ENCODE assay signal across 9 cellular contexts in the genomic region with DNA sequence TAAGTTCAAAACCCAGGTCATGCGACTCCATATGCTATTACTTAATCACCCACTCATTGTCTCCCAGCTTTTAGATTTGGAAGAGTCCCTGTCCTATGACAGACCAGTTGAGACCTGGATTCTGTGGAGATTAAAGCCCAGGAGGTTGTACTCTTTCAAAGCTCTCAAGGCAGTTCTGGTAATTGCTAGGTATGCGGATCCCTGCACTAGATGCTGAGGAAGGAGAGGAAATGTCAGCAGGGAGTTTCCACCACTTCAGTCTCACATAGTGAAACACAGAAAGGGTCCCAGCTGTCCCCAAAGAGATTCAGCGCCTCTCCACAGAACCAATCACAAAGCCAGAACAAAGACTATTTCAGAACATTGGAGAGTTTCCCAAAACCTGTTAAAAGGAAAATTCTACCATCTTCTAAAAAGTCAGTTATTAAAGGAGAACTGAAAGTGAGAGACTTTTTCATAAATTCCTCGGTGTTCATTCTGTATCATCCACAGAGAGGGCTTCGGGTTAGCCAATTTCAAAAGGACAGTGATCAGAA. TPM values are rescaled to one million over a fixed set of nuclear protein-coding genes. Genes with fewer than 3 reads are reported as not detected.
DNase-seq lines count a peak whose midpoint lies in the region; ATAC-seq, FAIRE-seq and TF ChIP-seq lines count a peak whose summit lies in the region.
"Had no signal": no experiment of that assay in that cellular context is flagged by ENCODE, and none has a peak within 500 bp of the region (broad histone marks: within the 10 kb centered on the region; RNA-seq: fewer than 3 reads in every experiment).

No MANE protein-coding gene starts in this region.

- 0% methylated on average over 5 of the region's 5 CpGs for WGBS in GM12878 (ENCODE audit: insufficient coverage, insufficient replicate concordance, low lambda C conversion rate, missing lambda C conversion rate)

- intact Hi-C loops in GM12878 (cut with micrococcal nuclease; ENCODE audit: unreplicated experiment) (loop anchor here (1.0 to 5.0 kb wide), 6 partner anchors 53 to 311 kb away; a partner anchor contains a TSS), ascending aorta (cut with DNase I) (loop anchor here (5.0 kb wide), 1 partner anchor 41 kb away; no protein-coding TSS in a partner anchor)

- TF ChIP-seq RAD21 in GM12878 (IDR thresholded peaks at IDR 0.05; ENCODE audit: insufficient read depth, low read depth, low read length), result 0 out of 2 replicates have a peak, but pooled peaks have one; percentile 11

- H3K4me3 ChIP-seq in GM12878 (peak overlapping the region; percentile 58), ascending aorta (no peak overlapping the region)

- SMC1A ChIA-PET in GM12878 (lab: Charles Lee; ENCODE audit: uncharacterized antibody, unreplicated experiment), result interaction anchor here (0.7 to 3.8 kb wide), 34 partner anchors 9 to 156 kb away, joined by 3 to 48 read pairs (median 4); no protein-coding TSS in a partner anchor

- TF ChIP-seq EP300 in GM12878 (IDR thresholded peaks at IDR 0.05; ENCODE audit: borderline replicate concordance in 1 of 2, control insufficient read depth in 1 of 2, low read depth in 2 of 2, low read length in 2 of 2), result peak; percentile 63 to 72; a peak in 2 of 4 replicates

- POLR2A ChIA-PET in GM10248 (lab: Yijun Ruan, JAX), result no interaction called here
- POLR2A ChIA-PET in GM12878 (lab: Charles Lee), result interaction anchor here (0.5 to 2.7 kb wide), 16 partner anchors 16 to 156 kb away, joined by 3 to 31 read pairs (median 4); a partner anchor contains a TSS

- no peak for TF ChIP-seq CTCF in GM10248 (IDR thresholded peaks at IDR 0.05; ENCODE audit: control extremely low read depth, extremely low read depth, low read depth, missing control alignments)
- no peak for TF ChIP-seq CTCF in GM12878 (IDR thresholded peaks at IDR 0.05 in 2 of 3, conservative IDR thresholded peaks at IDR 0.05 in 1 of 3; ENCODE audit: control insufficient read depth in 2 of 3, extremely low read depth in 1 of 3, insufficient read depth in 1 of 3, low read depth in 3 of 3, low read length in 3 of 3)
- no peak for TF ChIP-seq CTCF in ascending aorta (IDR thresholded peaks at IDR 0.05)

- H3K27ac ChIP-seq in GM12878 (ENCODE audit: control insufficient read depth, insufficient read depth) (peak overlapping the region; percentile 95), ascending aorta (no peak overlapping the region)

- H3K4me2 ChIP-seq in GM12878 (ENCODE audit: control insufficient read depth, insufficient read depth), result peak overlapping the region; percentile 56

- peaks cover 51% of the 10 kb centered on the region for H3K79me2 ChIP-seq in GM12878 (ENCODE audit: control insufficient read depth, insufficient read depth, low read length)

- H3K9me3 ChIP-seq in GM12878 (replicated peaks; ENCODE audit: control insufficient read depth, insufficient read depth, low read length) (peaks cover 7% of the 10 kb centered on the region), ascending aorta (peaks cover 0 to 6% of the 10 kb centered on the region in 2 donors)

- peaks cover 69% of the 10 kb centered on the region for H3K4me1 ChIP-seq in GM12878 (ENCODE audit: control insufficient read depth, insufficient read depth, low read length)
- H3K4me1 ChIP-seq in ascending aorta, result no peaks in the 10 kb centered on the region

- H3K9ac ChIP-seq in GM12878 (ENCODE audit: control insufficient read depth, insufficient read depth, low read length), result peak overlapping the region; percentile 67

- H2AFZ ChIP-seq in GM12878 (ENCODE audit: control insufficient read depth, low read depth, low read length), result peak overlapping the region; percentile 25; the same call in 1 of the 2 replicates

- ATAC-seq in GM19463 (IDR thresholded peaks at IDR 0.05; ENCODE audit: unreplicated experiment), result peak; percentile 60
- peak; percentile 46 for ATAC-seq in HG03196 (IDR thresholded peaks at IDR 0.05; ENCODE audit: unreplicated experiment)
- peak; percentile 82 for ATAC-seq in GM12878

- H3K27me3 ChIP-seq in GM12878 (replicated peaks in 1 of 2; ENCODE audit: control insufficient read depth in 2 of 2, insufficient read depth in 2 of 2, low read length in 1 of 2), result no peaks in the 10 kb centered on the region
- no peaks in the 10 kb centered on the region for H3K27me3 ChIP-seq in ascending aorta

- FAIRE-seq in GM12878 (lab: Jason Lieb, UNC), result peak; percentile 82

- no peaks in the 10 kb centered on the region for H4K20me1 ChIP-seq in GM12878 (ENCODE audit: control insufficient read depth, insufficient read depth)

- CTCF ChIA-PET in GM10248 (lab: Yijun Ruan, JAX) (interaction anchor here (0.6 to 1.9 kb wide), 12 partner anchors 9 to 156 kb away, joined by 3 to 8 read pairs (median 3); no protein-coding TSS in a partner anchor), GM12878 (lab: Yijun Ruan, JAX) (interaction anchor here (0.7 to 2.8 kb wide), 16 partner anchors 8 to 157 kb away, joined by 3 to 11 read pairs (median 4); no protein-coding TSS in a partner anchor)

- BruUV-seq in GM12878 (replicated peaks; lab: Mats Ljungman, UMichigan), result no TSS peak

- RAD21 ChIA-PET in GM12878 (lab: Charles Lee; ENCODE audit: unreplicated experiment), result interaction anchor here (0.6 to 3.5 kb wide), 27 partner anchors 24 to 155 kb away, joined by 3 to 51 read pairs (median 5); a partner anchor contains a TSS

- TF ChIP-seq POLR2A in GM12878 (IDR thresholded peaks at IDR 0.05; ENCODE audit: low read depth, low read length), result no peak

- in situ Hi-C loops in GM12878 (cut with MboI), result no loop called here

- peak; percentile 49 for DNase-seq in GM10248 (ENCODE audit: extremely low spot score)
- DNase-seq in GM12878 (ENCODE audit: low read depth, low spot score), result peak; percentile 82
- DNase-seq in amniotic stem cell (lab: John Stamatoyannopoulos, UW), result no peak
- DNase-seq in AG08395 (ENCODE audit: low spot score), result no peak
- DNase-seq in ascending aorta (ENCODE audit: low spot score in 2 of 2), result no peak
- no peak for DNase-seq in activated CD8-positive, alpha-beta memory T cell treated with anti-CD3 and anti-CD28 coated beads, Interleukin-2, amount 50 U/mL, for 48 hours
- DNase-seq: NCI-H510A had no signal

- H3K36me3 ChIP-seq in GM12878 (ENCODE audit: control insufficient read depth in 2 of 2, insufficient read depth in 2 of 2, low read length in 1 of 2) (peaks cover 17 to 39% of the 10 kb centered on the region in 2 experiments), ascending aorta (peaks cover 20 to 48% of the 10 kb centered on the region in 2 donors)

TF ChIP-seq in GM12878, 131 proteins besides CTCF, POLR2A, EP300 and RAD21 (continues in another document):
- TF ChIP-seq, protein P1, sequence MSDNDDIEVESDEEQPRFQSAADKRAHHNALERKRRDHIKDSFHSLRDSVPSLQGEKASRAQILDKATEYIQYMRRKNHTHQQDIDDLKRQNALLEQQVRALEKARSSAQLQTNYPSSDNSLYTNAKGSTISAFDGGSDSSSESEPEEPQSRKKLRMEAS (IDR thresholded peaks at IDR 0.05; ENCODE audit: low read depth, low read length), result no peak
- TF ChIP-seq RBBP5 (conservative IDR thresholded peaks at IDR 0.05) (no peak), EGR1 (IDR thresholded peaks at IDR 0.05; ENCODE audit: borderline replicate concordance in 1 of 2, low read depth in 2 of 2, low read length in 2 of 2) (no peak), TCF12 (IDR thresholded peaks at IDR 0.05; ENCODE audit: low read depth, low read length) (peak; percentile 73), WRNIP1 (IDR thresholded peaks at IDR 0.05; ENCODE audit: borderline replicate concordance, low read depth, low read length) (no peak), ZNF24 (IDR thresholded peaks at IDR 0.05) (no peak), NR2C1 (IDR thresholded peaks at IDR 0.05) (no peak), RB1 (IDR thresholded peaks at IDR 0.05; ENCODE audit: borderline replicate concordance) (no peak), CHD2 (IDR thresholded peaks at IDR 0.05; ENCODE audit: borderline replicate concordance, low read depth, low read length) (no peak), GABPA (IDR thresholded peaks at IDR 0.05; ENCODE audit: low read depth) (no peak), CEBPB (IDR thresholded peaks at IDR 0.05; ENCODE audit: borderline replicate concordance in 1 of 2, low read depth in 2 of 2, low read length in 2 of 2) (peak in 1 of 2 experiments; percentile 24; a peak in 1 of 4 replicates), SIN3A (IDR thresholded peaks at IDR 0.05; ENCODE audit: low read depth, low read length) (no peak), ZZZ3 (IDR thresholded peaks at IDR 0.05; ENCODE audit: control insufficient read depth, insufficient read length, low read depth) (no peak), ESRRA (IDR thresholded peaks at IDR 0.05; ENCODE audit: low read length) (no peak)
- TF ChIP-seq, protein P2, sequence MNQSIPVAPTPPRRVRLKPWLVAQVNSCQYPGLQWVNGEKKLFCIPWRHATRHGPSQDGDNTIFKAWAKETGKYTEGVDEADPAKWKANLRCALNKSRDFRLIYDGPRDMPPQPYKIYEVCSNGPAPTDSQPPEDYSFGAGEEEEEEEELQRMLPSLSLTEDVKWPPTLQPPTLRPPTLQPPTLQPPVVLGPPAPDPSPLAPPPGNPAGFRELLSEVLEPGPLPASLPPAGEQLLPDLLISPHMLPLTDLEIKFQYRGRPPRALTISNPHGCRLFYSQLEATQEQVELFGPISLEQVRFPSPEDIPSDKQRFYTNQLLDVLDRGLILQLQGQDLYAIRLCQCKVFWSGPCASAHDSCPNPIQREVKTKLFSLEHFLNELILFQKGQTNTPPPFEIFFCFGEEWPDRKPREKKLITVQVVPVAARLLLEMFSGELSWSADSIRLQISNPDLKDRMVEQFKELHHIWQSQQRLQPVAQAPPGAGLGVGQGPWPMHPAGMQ (IDR thresholded peaks at IDR 0.05; ENCODE audit: borderline replicate concordance), result no peak

RNA-seq across cellular contexts. Expression of a gene that starts 53.4 kb away (rescaled TPM):
- 70.0 and 78.5 TPM in 2 replicates for total RNA-seq in GM12878 (2013; cell fraction: nucleolus; rRNA removed)
- total RNA-seq in GM12878 (2014; rRNA removed) (44.7 and 45.1 TPM in 2 replicates), GM12878 (2014; rRNA removed; fragmentation: Illumina TruSeq; extraction: Trizol) (51.1 and 51.9 TPM in 2 replicates), GM12878 (2021) (52.2 and 65.7 TPM in 2 replicates), ascending aorta (39.6 TPM)
- polyA plus RNA-seq in GM12878 (2011; ENCODE audit: low read depth), result 39.3 TPM
- polyA plus RNA-seq in GM12878 (2011; rRNA removed) (90.3 and 99.3 TPM in 2 replicates), GM12878 (2014; fragmentation: Illumina TruSeq; extraction: Trizol) (79.9 and 96.4 TPM in 2 replicates), GM12878 (2014; fragmentation: Nextera tagmentation; extraction: Ambion mirVana) (10 to 100 TPM; 58.4 to 59.9 TPM), GM12878 (2014; rRNA removed) (46.6 and 52.8 TPM in 2 replicates), GM12878 (2016; fragmentation: Nextera tagmentation; extraction: Ambion mirVana) (10 to 100 TPM; 59.4 to 66.0 TPM)
- polyA plus RNA-seq in GM12878 (2011; cell fraction: cytosol; rRNA removed), result 74.6 and 83.1 TPM in 2 replicates
- 54.1 and 58.8 TPM in 2 replicates for polyA plus RNA-seq in GM12878 (2011; cell fraction: nucleus; rRNA removed)
- polyA plus RNA-seq in GM12878 (2012), result 49.9 and 58.7 TPM in 2 replicates
- polyA minus RNA-seq in GM12878 (2011; rRNA and poly(A)+ RNA removed), result 79.3 and 83.9 TPM in 2 replicates
- polyA minus RNA-seq in GM12878 (2011; cell fraction: cytosol; rRNA and poly(A)+ RNA removed), result 40.8 and 41.5 TPM in 2 replicates
- polyA minus RNA-seq in GM12878 (2011; cell fraction: nucleus; rRNA and poly(A)+ RNA removed), result 22.8 and 36.9 TPM in 2 replicates

Comparison
In these comparisons a context has a peak if more than half of its experiments do, and no peak if none do; other contexts are left out.
1. DNase-seq: peak in GM10248 (single experiment) and GM12878 (single experiment); none in amniotic stem cell (single experiment), AG08395 (single experiment), ascending aorta (0 of 2) and activated CD8-positive, alpha-beta memory T cell treated with anti-CD3 and anti-CD28 coated beads, Interleukin-2, amount 50 U/mL, for 48 hours (single experiment).
2. Peak in every context shown above with its lines, with median percentiles within 50 percentile points of each other: ATAC-seq.